ENCODE assay signal across 29 cellular contexts in the genomic region with DNA sequence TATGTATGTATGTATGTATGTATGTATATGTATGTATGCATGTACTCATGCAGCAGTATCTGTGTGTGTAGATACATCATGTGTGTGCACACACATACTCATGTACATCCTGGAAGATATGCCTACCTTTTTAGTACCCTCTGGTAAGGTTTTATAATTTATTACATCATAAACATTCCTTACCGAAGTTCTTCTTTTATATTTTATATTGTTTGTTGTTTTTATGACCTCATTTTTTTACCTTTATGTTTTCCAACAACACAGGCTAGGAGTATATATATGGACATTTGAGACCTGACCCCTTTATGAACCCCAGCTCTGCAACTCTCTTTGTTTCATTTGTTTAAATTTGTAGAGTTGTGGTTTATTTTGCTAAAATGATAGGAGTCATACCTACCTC.
"Had no signal": no experiment of that assay in that cellular context is flagged by ENCODE, and none has a peak within 500 bp of the region (broad histone marks: within the 10 kb centered on the region; RNA-seq: fewer than 3 reads in every experiment).

No MANE protein-coding gene starts in this region.

- H3K27me3 ChIP-seq: stomach, suprapubic skin, testis, thyroid gland, tibial artery, tibial nerve, transverse colon, upper lobe of left lung, upper lobe of right lung, uterus, vagina had no signal

- H3K4me3 Mint-ChIP-seq: stimulated activated effector memory CD8-positive, alpha-beta T cell treated with anti-CD3 and anti-CD28 coated beads, Interleukin-12 subunit alpha, Interleukin-12 subunit beta, amount 100 ng/mL, for 72 hours; stimulated activated memory B cell treated with anti-CD40 and anti-IgM and Interleukin-4, amounts not matched to agents 10 μg/mL and 1 μg/mL and 100 μg/mL, for 72 hours; stimulated activated naive B cell treated with anti-CD40 and anti-IgM and Interleukin-4, amounts not matched to agents 10 μg/mL and 1 μg/mL and 100 μg/mL, for 72 hours; stimulated activated naive CD8-positive, alpha-beta T cell treated with anti-CD3 and anti-CD28 coated beads, Interleukin-15, amount 100 ng/mL, for 72 hours; stimulated activated naive CD8-positive, alpha-beta T cell treated with anti-CD3 and anti-CD28 coated beads, Interleukin-15, Interleukin-2, amounts not matched to agents 100 ng/mL and 50 ng/mL, for 24 hours; type B pancreatic cell had no signal

- H3K27me3 Mint-ChIP-seq: stimulated activated memory B cell treated with anti-CD40 and anti-IgM and Interleukin-4, amounts not matched to agents 10 μg/mL and 1 μg/mL and 100 μg/mL, for 72 hours had no signal

- DNase-seq: stimulated activated CD4-positive, alpha-beta T cell treated with anti-CD3 and anti-CD28 coated beads, Interleukin-2, amount 100 ng/mL, for 48 hours; stimulated activated CD4-positive, alpha-beta T cell treated with anti-CD3 and anti-CD28 coated beads, Interleukin-4, amount 100 ng/mL, for 1 hour; stimulated activated CD4-positive, alpha-beta T cell treated with anti-CD3 and anti-CD28 coated beads, Interleukin-4, amount 100 ng/mL, for 24 hours; stimulated activated CD4-positive, alpha-beta T cell treated with anti-CD3 and anti-CD28 coated beads, Interleukin-4, amount 100 ng/mL, for 4 hours; stimulated activated CD8-positive, alpha-beta memory T cell treated with anti-CD3 and anti-CD28 coated beads, Interleukin-4, amount 100 ng/mL, for 48 hours; stimulated activated naive B cell treated with anti-CD40 and anti-IgM and Interleukin-4, amounts not matched to agents 10 μg/mL and 1 μg/mL and 100 μg/mL, for 72 hours; stimulated activated naive CD4-positive, alpha-beta T cell; stimulated activated naive CD4-positive, alpha-beta T cell treated with Interleukin-2 at 50 U/mL for 16 hours; stimulated activated naive CD8-positive, alpha-beta T cell treated with anti-CD3 and anti-CD28 coated beads, Interleukin-15, amount 100 ng/mL, for 72 hours; stimulated activated naive CD8-positive, alpha-beta T cell treated with anti-CD3 and anti-CD28 coated beads, Interleukin-15, Interleukin-2, amounts not matched to agents 100 U/mL and 50 U/mL, for 24 hours; stomach; substantia nigra; testis; thyroid gland; tibial artery; transverse colon; trophoblast cell; upper lobe of left lung; upper lobe of right lung; uterus had no signal

- FAIRE-seq: urothelium cell line had no signal

- H3K9me3 ChIP-seq: stomach, suprapubic skin, testis, thoracic aorta, thyroid gland, tibial artery, tibial nerve, transverse colon, upper lobe of left lung, upper lobe of right lung, uterus, vagina had no signal

- H3K27ac Mint-ChIP-seq: stimulated activated effector memory CD8-positive, alpha-beta T cell treated with anti-CD3 and anti-CD28 coated beads, Interleukin-12 subunit alpha, Interleukin-12 subunit beta, amount 100 ng/mL, for 72 hours; stimulated activated memory B cell treated with anti-CD40 and anti-IgM and Interleukin-4, amounts not matched to agents 10 μg/mL and 1 μg/mL and 100 μg/mL, for 72 hours; stimulated activated naive B cell treated with anti-CD40 and anti-IgM and Interleukin-4, amounts not matched to agents 10 μg/mL and 1 μg/mL and 100 μg/mL, for 72 hours; stimulated activated naive CD8-positive, alpha-beta T cell treated with anti-CD3 and anti-CD28 coated beads, Interleukin-15, amount 100 ng/mL, for 72 hours; stimulated activated naive CD8-positive, alpha-beta T cell treated with anti-CD3 and anti-CD28 coated beads, Interleukin-15, Interleukin-2, amounts not matched to agents 100 ng/mL and 50 ng/mL, for 24 hours; type B pancreatic cell had no signal

- H3K27ac ChIP-seq: stomach, suprapubic skin, testis, thoracic aorta, thyroid gland, tibial artery, tibial nerve, transverse colon, upper lobe of left lung, upper lobe of right lung, uterus, vagina had no signal

- H3K9me3 Mint-ChIP-seq: stimulated activated effector memory CD8-positive, alpha-beta T cell treated with anti-CD3 and anti-CD28 coated beads, Interleukin-12 subunit alpha, Interleukin-12 subunit beta, amount 100 ng/mL, for 72 hours; stimulated activated naive CD8-positive, alpha-beta T cell treated with anti-CD3 and anti-CD28 coated beads, Interleukin-15, amount 100 ng/mL, for 72 hours; stimulated activated naive CD8-positive, alpha-beta T cell treated with anti-CD3 and anti-CD28 coated beads, Interleukin-15, Interleukin-2, amounts not matched to agents 100 ng/mL and 50 ng/mL, for 24 hours; type B pancreatic cell had no signal

- H3K4me3 ChIP-seq: stomach, suprapubic skin, testis, thoracic aorta, thyroid gland, tibial artery, tibial nerve, transverse colon, upper lobe of left lung, upper lobe of right lung, uterus, vagina had no signal

- H3K36me3 Mint-ChIP-seq: stimulated activated effector memory CD8-positive, alpha-beta T cell treated with anti-CD3 and anti-CD28 coated beads, Interleukin-12 subunit alpha, Interleukin-12 subunit beta, amount 100 ng/mL, for 72 hours; stimulated activated memory B cell treated with anti-CD40 and anti-IgM and Interleukin-4, amounts not matched to agents 10 μg/mL and 1 μg/mL and 100 μg/mL, for 72 hours; stimulated activated naive B cell treated with anti-CD40 and anti-IgM and Interleukin-4, amounts not matched to agents 10 μg/mL and 1 μg/mL and 100 μg/mL, for 72 hours; type B pancreatic cell had no signal

- H3K36me3 ChIP-seq: suprapubic skin, thyroid gland, tibial nerve, transverse colon, upper lobe of left lung, upper lobe of right lung, uterus, vagina had no signal

- H3K4me1 ChIP-seq: stomach, suprapubic skin, testis, thyroid gland, transverse colon, upper lobe of left lung, upper lobe of right lung, uterus, vagina had no signal

- ATAC-seq: stimulated activated effector memory CD8-positive, alpha-beta T cell treated with anti-CD3 and anti-CD28 coated beads, Interleukin-12 subunit alpha, Interleukin-12 subunit beta, amount 100 ng/mL, for 72 hours; stimulated activated memory B cell treated with anti-CD40 and anti-IgM and Interleukin-4, amounts not matched to agents 10 μg/mL and 1 μg/mL and 100 μg/mL, for 72 hours; stimulated activated naive B cell treated with anti-CD40 and anti-IgM and Interleukin-4, amounts not matched to agents 10 μg/mL and 1 μg/mL and 100 μg/mL, for 72 hours; stimulated activated naive CD8-positive, alpha-beta T cell treated with anti-CD3 and anti-CD28 coated beads, Interleukin-15, amount 100 ng/mL, for 72 hours; stimulated activated naive CD8-positive, alpha-beta T cell treated with anti-CD3 and anti-CD28 coated beads, Interleukin-15, Interleukin-2, amounts not matched to agents 100 U/mL and 50 U/mL, for 24 hours; upper lobe of right lung had no signal
